ENCODE assay signal across 1 cellular context in genomic region chr5:135210286-135211055, GRCh38.
TF ChIP-seq lines count a peak whose summit lies in the region.

No MANE protein-coding gene starts in this region.

TF ChIP-seq in SK-N-SH, 30 proteins besides CTCF, POLR2A, EP300 and RAD21 (continued from another document):
- TF ChIP-seq IRF3 (IDR thresholded peaks at IDR 0.05; ENCODE audit: low read depth, low read length) (no peak), SMC3 (IDR thresholded peaks at IDR 0.05; ENCODE audit: low read depth, low read length) (no peak), RXRA (IDR thresholded peaks at IDR 0.05; ENCODE audit: borderline replicate concordance, low read depth) (no peak), MXI1 (IDR thresholded peaks at IDR 0.05; ENCODE audit: low read depth, low read length) (no peak), NFIC (IDR thresholded peaks at IDR 0.05; ENCODE audit: borderline replicate concordance) (no peak), MAX (IDR thresholded peaks at IDR 0.05; ENCODE audit: low read depth) (no peak), RCOR1 (IDR thresholded peaks at IDR 0.05; ENCODE audit: low read length) (no peak), YY1 (IDR thresholded peaks at IDR 0.05; ENCODE audit: low read depth) (no peak)
